ENCODE assay signal across 12 cellular contexts in the genomic region with DNA sequence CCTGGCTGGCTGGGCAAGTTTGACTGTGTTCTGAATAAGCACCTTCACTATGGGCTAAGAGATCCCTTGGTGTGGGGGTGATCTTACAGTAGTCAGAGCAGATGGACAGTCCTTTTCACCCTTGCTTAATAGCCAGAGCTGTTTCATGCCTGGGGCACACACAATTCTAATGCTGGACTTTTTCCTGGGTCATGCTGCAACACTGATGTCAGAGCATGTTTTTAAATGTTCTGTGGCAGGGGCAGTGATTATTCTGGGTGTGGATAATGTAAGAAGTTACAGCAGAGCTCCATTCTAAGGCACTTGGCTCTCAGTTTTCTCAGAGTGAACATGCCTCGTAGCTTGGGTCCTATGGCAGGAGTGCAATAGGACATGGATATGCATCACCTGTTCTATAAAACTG.
A peak's percentile ranks its signal among the peaks of the same experiment; 100 is the strongest.
DNase-seq lines count a peak whose midpoint lies in the region; ATAC-seq and TF ChIP-seq lines count a peak whose summit lies in the region.
"Had no signal": no experiment of that assay in that cellular context is flagged by ENCODE, and none has a peak within 500 bp of the region (broad histone marks: within the 10 kb centered on the region; RNA-seq: fewer than 3 reads in every experiment).

No MANE protein-coding gene starts in this region.

- ATAC-seq in stimulated activated effector memory CD8-positive, alpha-beta T cell treated with anti-CD3 and anti-CD28 coated beads, Interleukin-12 subunit alpha, Interleukin-12 subunit beta, amount 100 ng/mL, for 72 hours = no peak
- ATAC-seq in GM21390 (IDR thresholded peaks at IDR 0.05; ENCODE audit: unreplicated experiment) = no peak

- H3K4me1 Mint-ChIP-seq in T-helper 1 cell treated with Interleukin-12 subunit alpha and Interleukin-12 subunit beta and Interleukin-4 antibody, amounts not matched to agents 30 μg/mL and 1 μg/mL, for 36 hours (ENCODE audit: low read depth) = peaks cover 58% of the 10 kb centered on the region
- peaks cover 93% of the 10 kb centered on the region for H3K4me1 Mint-ChIP-seq in stimulated activated effector memory CD8-positive, alpha-beta T cell treated with anti-CD3 and anti-CD28 coated beads, Interleukin-12 subunit alpha, Interleukin-12 subunit beta, amount 100 ng/mL, for 72 hours

- H3K27me3 Mint-ChIP-seq in T-helper 1 cell treated with Interleukin-12 subunit alpha and Interleukin-12 subunit beta and Interleukin-4 antibody, amounts not matched to agents 30 μg/mL and 1 μg/mL, for 36 hours (ENCODE audit: low read depth) = no peaks in the 10 kb centered on the region

- peak overlapping the region; percentile 95 for H3K4me3 Mint-ChIP-seq in T-helper 1 cell treated with Interleukin-12 subunit alpha and Interleukin-12 subunit beta and Interleukin-4 antibody, amounts not matched to agents 30 μg/mL and 1 μg/mL, for 36 hours
- peak overlapping the region; percentile 94 for H3K4me3 Mint-ChIP-seq in stimulated activated effector memory CD8-positive, alpha-beta T cell treated with anti-CD3 and anti-CD28 coated beads, Interleukin-12 subunit alpha, Interleukin-12 subunit beta, amount 100 ng/mL, for 72 hours

- no peaks in the 10 kb centered on the region for H3K9me3 Mint-ChIP-seq in T-helper 1 cell treated with Interleukin-12 subunit alpha and Interleukin-12 subunit beta and Interleukin-4 antibody, amounts not matched to agents 30 μg/mL and 1 μg/mL, for 36 hours
- no peaks in the 10 kb centered on the region for H3K9me3 Mint-ChIP-seq in stimulated activated effector memory CD8-positive, alpha-beta T cell treated with anti-CD3 and anti-CD28 coated beads, Interleukin-12 subunit alpha, Interleukin-12 subunit beta, amount 100 ng/mL, for 72 hours

- H3K4me3 ChIP-seq in WI38 (ENCODE audit: low read depth, low read length) = peak overlapping the region; percentile 97
- peak overlapping the region; percentile 96 for H3K4me3 ChIP-seq in fibroblast of pulmonary artery (replicated peaks; ENCODE audit: low read depth, low read length)

- TF ChIP-seq CTCF in WI38 (IDR thresholded peaks at IDR 0.05; ENCODE audit: low read depth, low read length) (no peak), fibroblast of pulmonary artery (IDR thresholded peaks at IDR 0.05; ENCODE audit: low read length, missing control alignments) (no peak)

- no peak overlapping the region for H3K27ac Mint-ChIP-seq in T-helper 1 cell treated with Interleukin-12 subunit alpha and Interleukin-12 subunit beta and Interleukin-4 antibody, amounts not matched to agents 30 μg/mL and 1 μg/mL, for 36 hours
- peak overlapping the region; percentile 100 for H3K27ac Mint-ChIP-seq in stimulated activated effector memory CD8-positive, alpha-beta T cell treated with anti-CD3 and anti-CD28 coated beads, Interleukin-12 subunit alpha, Interleukin-12 subunit beta, amount 100 ng/mL, for 72 hours

- no peak for DNase-seq in T-helper 1 cell
- no peak for DNase-seq in fibroblast of pulmonary artery (ENCODE audit: low read depth)
- no peak for DNase-seq in stimulated activated effector memory CD8-positive, alpha-beta T cell treated with anti-CD3 and anti-CD28 coated beads, Interleukin-12 subunit alpha, Interleukin-12 subunit beta, amount 100 ng/mL, for 72 hours (ENCODE audit: low spot score in 2 of 2)
- DNase-seq in NOMO-1 treated with dmso at 0.1 percent for 144 hours (lab: John Stamatoyannopoulos, UW; ENCODE audit: unreplicated experiment) = no peak
- DNase-seq in COLO668 (lab: John Stamatoyannopoulos, UW; ENCODE audit: unreplicated experiment) = no peak
- DNase-seq: ACHN; activated CD4-positive, alpha-beta T cell treated with anti-CD3 and anti-CD28 coated beads, Interleukin-2, amount 50 U/mL, for 48 hours; head of caudate nucleus; NCI-H510A had no signal

- peaks cover 69% of the 10 kb centered on the region for H3K36me3 Mint-ChIP-seq in T-helper 1 cell treated with Interleukin-12 subunit alpha and Interleukin-12 subunit beta and Interleukin-4 antibody, amounts not matched to agents 30 μg/mL and 1 μg/mL, for 36 hours (ENCODE audit: low read depth)
- peaks cover 97% of the 10 kb centered on the region for H3K36me3 Mint-ChIP-seq in stimulated activated effector memory CD8-positive, alpha-beta T cell treated with anti-CD3 and anti-CD28 coated beads, Interleukin-12 subunit alpha, Interleukin-12 subunit beta, amount 100 ng/mL, for 72 hours
